Comparison of ENCODE assay signal across 14 cellular contexts in the genomic region with DNA sequence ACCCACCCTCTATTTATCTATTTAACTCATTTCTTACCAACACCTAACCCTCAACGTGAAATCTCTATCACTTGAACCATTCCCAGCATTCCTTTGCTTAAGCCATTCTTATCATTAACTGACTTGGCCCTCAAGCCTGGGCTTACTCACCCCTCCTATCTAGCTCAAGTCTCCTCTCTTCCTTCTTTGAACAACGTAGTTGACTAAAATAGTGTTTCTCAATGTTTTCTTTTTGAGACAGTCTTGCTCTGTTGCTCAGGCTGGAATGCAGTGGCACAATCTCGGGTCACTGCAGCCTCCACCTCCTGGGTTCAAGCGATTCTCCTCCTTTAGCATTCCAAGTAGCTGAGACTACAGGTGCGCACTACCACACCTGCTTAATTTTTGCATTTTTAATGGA. TPM values are rescaled to one million over a fixed set of nuclear protein-coding genes. Genes with fewer than 3 reads are reported as not detected.
DNase-seq lines count a peak whose midpoint lies in the region; ATAC-seq, FAIRE-seq and TF ChIP-seq lines count a peak whose summit lies in the region.
"Had no signal": no experiment of that assay in that cellular context is flagged by ENCODE, and none has a peak within 500 bp of the region (broad histone marks: within the 10 kb centered on the region; RNA-seq: fewer than 3 reads in every experiment).

No MANE protein-coding gene starts in this region.

- ATAC-seq in K562: peak; percentile 39
- ATAC-seq: HCT116, PC-3 had no signal

- H3K9ac ChIP-seq in Karpas-422 (ENCODE audit: low read length) (no peak overlapping the region), K562 (ENCODE audit: insufficient read depth in 1 of 2, low read depth in 2 of 2, low read length in 2 of 2) (no peak overlapping the region), kidney (ENCODE audit: low read length in 2 of 2) (no peak overlapping the region)

- H3K4me3 ChIP-seq in Karpas-422 (ENCODE audit: low read length) (no peak overlapping the region), K562 (no peak overlapping the region), kidney (ENCODE audit: low read length in 2 of 2) (no peak overlapping the region), small intestine (ENCODE audit: low read depth in 1 of 2, low read length in 2 of 2) (no peak overlapping the region)
- H3K4me3 ChIP-seq: SK-N-MC had no signal

- POLR2A ChIA-PET in K562 (lab: Yijun Ruan, JAX): interaction anchor here (0.6 to 2.0 kb wide), 8 partner anchors 17 to 761 kb away, joined by 3 to 5 read pairs (median 3); a partner anchor contains a TSS

- DNase-seq in Karpas-422 (no peak), K562 (ENCODE audit: extremely low read depth in 1 of 4, low spot score in 3 of 4) (peak in 2 of 4 experiments; percentile 35 to 49), kidney (peak; percentile 64), renal cortical epithelial cell (ENCODE audit: low read depth) (peak; percentile 65), HCEC 1CT (no peak), small intestine (no peak), cortex of kidney (lab: John Stamatoyannopoulos, UW) (no peak)
- DNase-seq: CD8-positive, alpha-beta memory T cell; NCI-H345; NCI-H69; PC-3 had no signal

- H3K4me1 ChIP-seq in Karpas-422 (ENCODE audit: low read length) (peaks cover 64% of the 10 kb centered on the region), K562 (replicated peaks in 1 of 2; ENCODE audit: control insufficient read depth in 2 of 2, insufficient read depth in 2 of 2, low read length in 2 of 2) (peaks cover 17 to 20% of the 10 kb centered on the region in 2 experiments), kidney (ENCODE audit: control insufficient read depth in 1 of 2, insufficient read depth in 1 of 2, low read depth in 1 of 2, low read length in 2 of 2) (no peaks in the 10 kb centered on the region), small intestine (ENCODE audit: control insufficient read depth in 2 of 2, insufficient read depth in 1 of 2, low read depth in 1 of 2, low read length in 1 of 2) (no peaks in the 10 kb centered on the region)

- H3K36me3 ChIP-seq in Karpas-422 (ENCODE audit: insufficient read depth, low read length) (no peaks in the 10 kb centered on the region; the same call in 1 of the 2 replicates), K562 (ENCODE audit: control insufficient read depth, insufficient read depth, low read length) (peaks cover 13% of the 10 kb centered on the region; the same call in 2 of the 3 replicates), kidney (ENCODE audit: control insufficient read depth in 1 of 2, insufficient read depth in 2 of 2, low read length in 2 of 2) (no peaks in the 10 kb centered on the region), small intestine (ENCODE audit: control insufficient read depth in 2 of 2, insufficient read depth in 2 of 2, low read length in 2 of 2) (no peaks in the 10 kb centered on the region)

- 46% methylated on average over 5 of the region's 5 CpGs for WGBS in K562 (ENCODE audit: insufficient coverage, low coverage, missing lambda C conversion rate)
- 81 to 88% (median 83%) methylated on average over 5 of the region's 5 CpGs for WGBS in small intestine, 3 donors

- H2AFZ ChIP-seq in Karpas-422 (ENCODE audit: low read length): no peak overlapping the region
- H2AFZ ChIP-seq in K562 (ENCODE audit: low read depth, low read length): no peak overlapping the region

- H3K79me2 ChIP-seq in Karpas-422 (ENCODE audit: low read length) (peaks cover 100% of the 10 kb centered on the region), K562 (ENCODE audit: control insufficient read depth, insufficient read depth, low read length) (peaks cover 98% of the 10 kb centered on the region)

- BruUV-seq in K562 (replicated peaks; lab: Mats Ljungman, UMichigan): no TSS peak

- TF ChIP-seq CTCF in K562 (IDR thresholded peaks at IDR 0.05 in 2 of 3, conservative IDR thresholded peaks at IDR 0.05 in 1 of 3; ENCODE audit: insufficient read depth in 2 of 3, low read depth in 1 of 3, low read length in 3 of 3) (no peak), kidney (IDR thresholded peaks at IDR 0.05; ENCODE audit: borderline replicate concordance, extremely low read depth, insufficient read depth) (no peak)

- no peaks in the 10 kb centered on the region for H3K9me3 ChIP-seq in Karpas-422 (ENCODE audit: low read length)
- H3K9me3 ChIP-seq in K562 (replicated peaks; ENCODE audit: control insufficient read depth, insufficient read depth, low read depth, low read length): no peaks in the 10 kb centered on the region
- no peaks in the 10 kb centered on the region for H3K9me3 ChIP-seq in kidney (ENCODE audit: control insufficient read depth in 1 of 2, low read length in 2 of 2)
- H3K9me3 ChIP-seq in small intestine (ENCODE audit: control insufficient read depth, low read depth): no peaks in the 10 kb centered on the region

- H4K20me1 ChIP-seq in Karpas-422 (ENCODE audit: insufficient read depth, low read depth, low read length): peaks cover 5% of the 10 kb centered on the region; the same call in 1 of the 2 replicates
- peaks cover 18% of the 10 kb centered on the region for H4K20me1 ChIP-seq in K562 (replicated peaks; ENCODE audit: control insufficient read depth, insufficient read depth, low read length)

- TF ChIP-seq RAD21 in K562 (CRISPR knock-in tag; conservative IDR thresholded peaks at IDR 0.05 in 1 of 2, IDR thresholded peaks at IDR 0.05 in 1 of 2): no peak

- peak; percentile 15 for FAIRE-seq in K562 (lab: Jason Lieb, UNC)
- no peak for FAIRE-seq in kidney (lab: Jason Lieb, UNC)
- FAIRE-seq in small intestine (lab: Jason Lieb, UNC): no peak

- peak overlapping the region; percentile 61 for H3K4me2 ChIP-seq in Karpas-422 (ENCODE audit: low read depth, low read length, poor library complexity, severe bottlenecking)
- H3K4me2 ChIP-seq in K562 (ENCODE audit: insufficient read depth, low read length): peak overlapping the region; percentile 19

- in situ Hi-C loops in K562 (cut with MboI): no loop called here

- CTCF ChIA-PET in K562 (lab: Yijun Ruan, JAX; ENCODE audit: low intra/inter-chr PET ratio): no interaction called here

- H3K27ac ChIP-seq in Karpas-422 (ENCODE audit: low read length) (peak overlapping the region; percentile 80), K562 (ENCODE audit: extremely low read depth, low read depth, low read length) (no peak overlapping the region), kidney (ENCODE audit: low read depth in 2 of 2, low read length in 2 of 2) (no peak overlapping the region), small intestine (ENCODE audit: low read depth in 1 of 2, low read length in 1 of 2) (no peak overlapping the region)
- H3K27ac ChIP-seq: SK-N-MC had no signal

- no peaks in the 10 kb centered on the region for H3K27me3 ChIP-seq in Karpas-422 (ENCODE audit: low read length)
- H3K27me3 ChIP-seq in K562 (ENCODE audit: control insufficient read depth in 2 of 2, insufficient read depth in 2 of 2, low read length in 2 of 2): no peaks in the 10 kb centered on the region
- no peaks in the 10 kb centered on the region for H3K27me3 ChIP-seq in small intestine (ENCODE audit: control insufficient read depth in 2 of 2, insufficient read depth in 2 of 2, low read length in 2 of 2)

- no peaks in the 10 kb centered on the region for H3K9me2 ChIP-seq in Karpas-422 (replicated peaks; ENCODE audit: insufficient read depth, low read length)

- H3K9me1 ChIP-seq in K562 (ENCODE audit: control insufficient read depth, insufficient read depth, low read length): no peaks in the 10 kb centered on the region

- TF ChIP-seq POLR2A in K562 (conservative IDR thresholded peaks at IDR 0.05): no peak

- TF ChIP-seq EP300 in K562 (IDR thresholded peaks at IDR 0.05; ENCODE audit: low read length): no peak

- intact Hi-C loops in K562 (cut with micrococcal nuclease) (loop anchor here (10.0 kb wide), 1 partner anchor 238 kb away; a partner anchor contains a TSS), kidney (cut with DNase I) (no loop called here)

RNA-seq across cellular contexts. Expression of a gene that starts 7.0 kb away (rescaled TPM):
- total RNA-seq in Karpas-422 (2014; rRNA removed; shearing (Covaris generic); ENCODE audit: low replicate concordance): 56.2 and 90.9 TPM in 2 replicates
- 64.3 and 71.3 TPM in 2 replicates for total RNA-seq in K562 (2011; cell fraction: chromatin; rRNA removed; ENCODE audit: low replicate concordance)
- total RNA-seq in K562 (2011; cell fraction: nucleolus; rRNA removed): 44.9 and 47.4 TPM in 2 replicates
- total RNA-seq in K562 (2011; cell fraction: nucleoplasm; rRNA removed): 53.4 and 64.1 TPM in 2 replicates
- total RNA-seq in K562 (2014; rRNA removed): 79.8 and 81.6 TPM in 2 replicates
- total RNA-seq in K562 (2014; rRNA removed; fragmentation: Illumina TruSeq; extraction: Trizol): 137 and 145 TPM in 2 replicates
- 109 and 118 TPM in 2 replicates for total RNA-seq in K562 (2015; rRNA removed; fragmentation: Illumina TruSeq; extraction: Trizol)
- total RNA-seq in K562 (2021): 157 and 158 TPM in 2 replicates
- polyA plus RNA-seq in K562 (2011; rRNA removed): 130 TPM in 2 replicates
- 86.8 and 107 TPM in 2 replicates for polyA plus RNA-seq in K562 (2011; cell fraction: cytosol; rRNA removed)
- 61.5 and 74.3 TPM in 2 replicates for polyA plus RNA-seq in K562 (2011; cell fraction: nucleus; rRNA removed)
- 113 and 129 TPM in 2 replicates for polyA plus RNA-seq in K562 (2012)
- polyA plus RNA-seq in K562 (2014; fragmentation: Illumina TruSeq; extraction: Trizol): 133 and 150 TPM in 2 replicates
- 100 to 1,000 TPM in 1 of 2 experiments, 10 to 100 TPM in 1; 86.4 to 122 TPM for polyA plus RNA-seq in K562 (2014; fragmentation: Nextera tagmentation; extraction: Ambion mirVana)
- 97.1 and 107 TPM in 2 replicates for polyA plus RNA-seq in K562 (2014; rRNA removed)
- polyA minus RNA-seq in K562 (2011; rRNA and poly(A)+ RNA removed): 122 and 135 TPM in 2 replicates
- 65.9 and 97.0 TPM in 2 replicates for polyA minus RNA-seq in K562 (2011; cell fraction: cytosol; rRNA and poly(A)+ RNA removed)
- 29.2 and 41.3 TPM in 2 replicates for polyA minus RNA-seq in K562 (2011; cell fraction: nucleus; rRNA and poly(A)+ RNA removed)
- 200 TPM for total RNA-seq in kidney
- polyA plus RNA-seq in kidney (ENCODE audit: insufficient read depth, low read depth, low replicate concordance): 129 TPM
- total RNA-seq in renal cortical epithelial cell: 153 and 222 TPM in 2 replicates
- polyA plus RNA-seq in small intestine: 10 to 100 TPM; 44.3 to 62.4 (median 48.9) TPM

RNA-seq across cellular contexts. Expression of a gene that starts 26.5 kb away (rescaled TPM):
- 2.7 and 5.7 TPM in 2 replicates for total RNA-seq in Karpas-422 (2014; rRNA removed; shearing (Covaris generic); ENCODE audit: low replicate concordance)
- total RNA-seq in K562 (2011; cell fraction: chromatin; rRNA removed; ENCODE audit: low replicate concordance): 15.0 and 16.0 TPM in 2 replicates
- total RNA-seq in K562 (2011; cell fraction: nucleolus; rRNA removed): 6.0 and 6.4 TPM in 2 replicates
- total RNA-seq in K562 (2011; cell fraction: nucleoplasm; rRNA removed): 9.8 and 12.7 TPM in 2 replicates
- total RNA-seq in K562 (2014; rRNA removed): 0.77 and 0.90 TPM in 2 replicates
- total RNA-seq in K562 (2014; rRNA removed; fragmentation: Illumina TruSeq; extraction: Trizol): 0.89 and 1.3 TPM in 2 replicates
- total RNA-seq in K562 (2015; rRNA removed; fragmentation: Illumina TruSeq; extraction: Trizol): 1.2 TPM in 2 replicates
- 1.1 and 1.3 TPM in 2 replicates for total RNA-seq in K562 (2021)
- polyA plus RNA-seq in K562 (2011; rRNA removed): 1.8 and 2.6 TPM in 2 replicates
- polyA plus RNA-seq in K562 (2011; cell fraction: cytosol; rRNA removed): 0.75 and 2.0 TPM in 2 replicates
- 8.3 and 11.0 TPM in 2 replicates for polyA plus RNA-seq in K562 (2011; cell fraction: nucleus; rRNA removed)
- polyA plus RNA-seq in K562 (2012): 0.57 and 1.9 TPM in 2 replicates
- 0.71 and 1.1 TPM in 2 replicates for polyA plus RNA-seq in K562 (2014; fragmentation: Illumina TruSeq; extraction: Trizol)
- polyA plus RNA-seq in K562 (2014; fragmentation: Nextera tagmentation; extraction: Ambion mirVana): under 1 TPM; 0.28 to 0.49 TPM
- 1.2 and 1.5 TPM in 2 replicates for polyA plus RNA-seq in K562 (2014; rRNA removed)
- polyA minus RNA-seq in K562 (2011; rRNA and poly(A)+ RNA removed): 1.3 and 2.5 TPM in 2 replicates
- 0.76 and 1.5 TPM in 2 replicates for polyA minus RNA-seq in K562 (2011; cell fraction: cytosol; rRNA and poly(A)+ RNA removed)
- 2.6 and 5.2 TPM in 2 replicates for polyA minus RNA-seq in K562 (2011; cell fraction: nucleus; rRNA and poly(A)+ RNA removed)
- total RNA-seq in kidney: 2.4 TPM
- 0.95 TPM for polyA plus RNA-seq in kidney (ENCODE audit: insufficient read depth, low read depth, low replicate concordance)
- 0.69 and 1.5 TPM in 2 replicates for total RNA-seq in renal cortical epithelial cell
- 1 to 10 TPM in 2 of 3 donors, under 1 TPM in 1; 0.91 to 1.8 (median 1.6) TPM for polyA plus RNA-seq in small intestine

RNA-seq across cellular contexts. Expression of a gene that starts 48.2 kb away (rescaled TPM):
- 14.2 and 14.4 TPM in 2 replicates for total RNA-seq in Karpas-422 (2014; rRNA removed; shearing (Covaris generic); ENCODE audit: low replicate concordance)
- total RNA-seq in K562 (2011; cell fraction: chromatin; rRNA removed; ENCODE audit: low replicate concordance): 1.5 and 4.2 TPM in 2 replicates
- 0.83 and 1.2 TPM in 2 replicates for total RNA-seq in K562 (2011; cell fraction: nucleolus; rRNA removed)
- total RNA-seq in K562 (2011; cell fraction: nucleoplasm; rRNA removed): 1.4 and 1.7 TPM in 2 replicates
- total RNA-seq in K562 (2014; rRNA removed) (0.27 and 0.45 TPM in 2 replicates), K562 (2014; rRNA removed; fragmentation: Illumina TruSeq; extraction: Trizol) (1.2 and 1.4 TPM in 2 replicates), K562 (2015; rRNA removed; fragmentation: Illumina TruSeq; extraction: Trizol) (1.4 and 1.6 TPM in 2 replicates), K562 (2021) (0.86 and 0.92 TPM in 2 replicates), kidney (6.0 TPM), renal cortical epithelial cell (0.52 and 3.7 TPM in 2 replicates)
- polyA plus RNA-seq in K562 (2011; rRNA removed) (0.82 and 2.2 TPM in 2 replicates), K562 (2014; fragmentation: Illumina TruSeq; extraction: Trizol) (0.76 and 1.6 TPM in 2 replicates), K562 (2014; fragmentation: Nextera tagmentation; extraction: Ambion mirVana) (under 1 TPM; 0.52 to 0.60 TPM), K562 (2014; rRNA removed) (1.1 and 1.3 TPM in 2 replicates), kidney (ENCODE audit: insufficient read depth, low read depth, low replicate concordance) (8.7 TPM), small intestine (under 1 TPM in 2 of 3 donors, not detected in 1; 0.45 TPM)
- 0.09 and 0.65 TPM in 2 replicates for polyA plus RNA-seq in K562 (2011; cell fraction: cytosol; rRNA removed)
- polyA plus RNA-seq in K562 (2011; cell fraction: nucleus; rRNA removed): 2.8 and 8.3 TPM in 2 replicates
- polyA plus RNA-seq in K562 (2012): 1.5 and 7.8 TPM in 2 replicates
- polyA minus RNA-seq in K562 (2011; rRNA and poly(A)+ RNA removed): 0.42 and 2.0 TPM in 2 replicates
- polyA minus RNA-seq in K562 (2011; cell fraction: cytosol; rRNA and poly(A)+ RNA removed): 0.27 and 0.48 TPM in 2 replicates
- polyA minus RNA-seq in K562 (2011; cell fraction: nucleus; rRNA and poly(A)+ RNA removed): 0.54 and 2.4 TPM in 2 replicates
- total RNA-seq: HT-29 had no signal
- polyA plus RNA-seq: CD8-positive, alpha-beta memory T cell had no signal

Comparison
In these comparisons a context has a peak if more than half of its experiments do, and no peak if none do; other contexts are left out.
1. DNase-seq: peak in kidney (single experiment) and renal cortical epithelial cell (single experiment); none in Karpas-422 (single experiment), HCEC 1CT (single experiment), small intestine (single experiment) and cortex of kidney (single experiment).